ENCODE assay signal across 8 cellular contexts in genomic region chr3:152322756-152323155, GRCh38. TPM values are rescaled to one million over a fixed set of nuclear protein-coding genes. Genes with fewer than 3 reads are reported as not detected.
DNase-seq lines count a peak whose midpoint lies in the region; ATAC-seq and TF ChIP-seq lines count a peak whose summit lies in the region.

No MANE protein-coding gene starts in this region.

- H3K9me2 ChIP-seq in SK-N-SH = no peaks in the 10 kb centered on the region

- no peak overlapping the region for H3K4me2 ChIP-seq in SK-N-SH

- no peak overlapping the region for H2AFZ ChIP-seq in SK-N-SH (ENCODE audit: low read depth)

- 15% methylated on average over 1 of the region's 1 CpG for WGBS in right cardiac atrium
- WGBS in transverse colon (ENCODE audit: low coverage in 1 of 2), 2 donors = 17% methylated on average over 1 of the region's 1 CpG; no CpG with 5 or more reads in 1 of the 2 donors
- WGBS in SK-N-SH (ENCODE audit: low lambda C conversion rate) = 92% methylated on average over 1 of the region's 1 CpG

- in situ Hi-C loops in transverse colon (cut with MboI; ENCODE audit: low pct_ligation_motif_present in 1 of 4, low pct_unique_long_range_greater_than_20kb in 1 of 4, low sequenced_read_pairs in 3 of 4) = no loop called here

- no peak overlapping the region for H3K9ac ChIP-seq in SK-N-SH

- intact Hi-C loops in Right ventricle myocardium superior (cut with DNase I) (no loop called here), right cardiac atrium (cut with DNase I) (loop anchor here in 2 of 4 donors (10.0 kb wide), 2 partner anchors 48 to 58 kb away; partner anchors contain the start of gene MBNL1 (in 1 of the 2)), dorsolateral prefrontal cortex (cut with DNase I) (no loop called here), transverse colon (cut with DNase I; ENCODE audit: low total_unique reads) (no loop called here)

- peaks cover 35% of the 10 kb centered on the region for H4K20me1 ChIP-seq in SK-N-SH (ENCODE audit: insufficient read depth)

- POLR2A ChIA-PET in SK-N-SH (lab: Yijun Ruan, JAX) = no interaction called here

- H3K4me1 ChIP-seq in right cardiac atrium (ENCODE audit: control insufficient read depth, insufficient read depth, low read length) = peaks cover 4% of the 10 kb centered on the region
- H3K4me1 ChIP-seq in transverse colon = peaks cover 24 to 64% (median 30%) of the 10 kb centered on the region in 4 donors
- peaks cover 15 to 38% of the 10 kb centered on the region in 2 experiments for H3K4me1 ChIP-seq in SK-N-SH (ENCODE audit: control insufficient read depth in 1 of 2, insufficient read depth in 2 of 2, low read depth in 1 of 2, low read length in 1 of 2)

- TF ChIP-seq EP300 in transverse colon (IDR thresholded peaks at IDR 0.05; ENCODE audit: low read depth) (no peak), SK-N-SH (IDR thresholded peaks at IDR 0.05; ENCODE audit: borderline replicate concordance in 1 of 2, low read depth in 1 of 2, low read length in 1 of 2) (no peak)

- CTCF ChIA-PET in SK-N-SH (lab: Yijun Ruan, JAX) = interaction anchor here (1.1 kb wide), 1 partner anchor 121 kb away, joined by 3 read pairs; no protein-coding TSS in a partner anchor

- H3K79me2 ChIP-seq in SK-N-SH (ENCODE audit: insufficient read depth) = peaks cover 97% of the 10 kb centered on the region

- ATAC-seq in Right ventricle myocardium superior (ENCODE audit: poor library complexity) (peak; percentile 41), right cardiac atrium (no peak), HG03460 (IDR thresholded peaks at IDR 0.05; ENCODE audit: unreplicated experiment) (peak; percentile 75)

- peaks cover 45% of the 10 kb centered on the region for H3F3A ChIP-seq in SK-N-SH (replicated peaks; ENCODE audit: insufficient read depth)

- H3K27me3 ChIP-seq in right cardiac atrium (ENCODE audit: control insufficient read depth, insufficient read depth) (no peaks in the 10 kb centered on the region), dorsolateral prefrontal cortex (no peaks in the 10 kb centered on the region), transverse colon (no peaks in the 10 kb centered on the region), SK-N-SH (ENCODE audit: insufficient read depth) (no peaks in the 10 kb centered on the region)

- H3K9me3 ChIP-seq in right cardiac atrium (ENCODE audit: control insufficient read depth, low read length) (no peaks in the 10 kb centered on the region), transverse colon (no peaks in the 10 kb centered on the region), SK-N-SH (0 out of 2 replicates have a peak, but pooled peaks cover 7% of the 10 kb centered on the region)

- H3K27ac ChIP-seq in right cardiac atrium (ENCODE audit: low read length) (no peak overlapping the region), dorsolateral prefrontal cortex (peak overlapping the region in 57 of 59 donors; percentile 2 to 85 (median 67)), transverse colon (peak overlapping the region; percentile 51 to 67 (median 60)), SK-N-SH (ENCODE audit: low read depth in 2 of 2, low read length in 1 of 2) (0 out of 4 replicates have a peak overlapping the region, but pooled peaks of 1 of the 2 experiments have one; percentile 5)

- DNase-seq in Right ventricle myocardium superior (no peak), right cardiac atrium (no peak), dorsolateral prefrontal cortex (no peak), transverse colon (no peak), SK-N-SH (no peak), NCI-H69 (lab: John Stamatoyannopoulos, UW) (no peak), NCI-H187 treated with DMSO at 0.1 percent for 48 hours (lab: John Stamatoyannopoulos, UW) (no peak)

- TF ChIP-seq RAD21 in SK-N-SH (IDR thresholded peaks at IDR 0.05; ENCODE audit: low read length) = no peak

- no peak for TF ChIP-seq POLR2A in transverse colon (IDR thresholded peaks at IDR 0.05)

- H3K4me3 ChIP-seq in right cardiac atrium (ENCODE audit: low read length) (no peak overlapping the region), dorsolateral prefrontal cortex (peak overlapping the region in 34 of 59 donors; percentile 1 to 46 (median 26)), transverse colon (no peak overlapping the region), SK-N-SH (ENCODE audit: low read depth in 2 of 2, low read length in 1 of 2) (no peak overlapping the region)

- H3K36me3 ChIP-seq in transverse colon = no peaks in the 10 kb centered on the region
- H3K36me3 ChIP-seq in SK-N-SH (replicated peaks in 1 of 2; ENCODE audit: control insufficient read depth in 1 of 2, insufficient read depth in 2 of 2, low read length in 1 of 2) = peaks cover 0 to 52% of the 10 kb centered on the region in 2 experiments

- TF ChIP-seq CTCF in dorsolateral prefrontal cortex (IDR thresholded peaks at IDR 0.05 in 54 of 56, conservative IDR thresholded peaks at IDR 0.05 in 2 of 56; ENCODE audit: low read depth in 1 of 56, partially characterized antibody in 56 of 56) (no peak), transverse colon (IDR thresholded peaks at IDR 0.05) (no peak), SK-N-SH (IDR thresholded peaks at IDR 0.05) (no peak)

TF ChIP-seq in SK-N-SH, 30 proteins besides CTCF, POLR2A, EP300 and RAD21:
- TF ChIP-seq YY1 (IDR thresholded peaks at IDR 0.05; ENCODE audit: low read depth) (no peak), RCOR1 (IDR thresholded peaks at IDR 0.05; ENCODE audit: low read length) (no peak), FOSL2 (IDR thresholded peaks at IDR 0.05; ENCODE audit: borderline replicate concordance, low read depth) (no peak), ZBTB33 (IDR thresholded peaks at IDR 0.05; ENCODE audit: borderline replicate concordance, low read depth) (no peak), MEF2A (IDR thresholded peaks at IDR 0.05; ENCODE audit: borderline replicate concordance, low read depth) (no peak), NRF1 (IDR thresholded peaks at IDR 0.05; ENCODE audit: low read depth, low read length) (no peak), USF2 (IDR thresholded peaks at IDR 0.05; ENCODE audit: borderline replicate concordance, low read depth, low read length) (no peak), TEAD4 (IDR thresholded peaks at IDR 0.05; ENCODE audit: borderline replicate concordance, insufficient read depth) (no peak), SMC3 (IDR thresholded peaks at IDR 0.05; ENCODE audit: low read depth, low read length) (no peak), FOXJ3 (CRISPR knock-in tag; IDR thresholded peaks at IDR 0.05) (no peak), NFIC (IDR thresholded peaks at IDR 0.05; ENCODE audit: borderline replicate concordance) (no peak), FOXM1 (IDR thresholded peaks at IDR 0.05; ENCODE audit: low read depth) (no peak), MAX (IDR thresholded peaks at IDR 0.05; ENCODE audit: low read depth) (no peak), SIN3A (IDR thresholded peaks at IDR 0.05; ENCODE audit: borderline replicate concordance, low read depth, low read length) (no peak), GATA2 (CRISPR knock-in tag; IDR thresholded peaks at IDR 0.05) (no peak), TCF12 (IDR thresholded peaks at IDR 0.05) (no peak), JUND (IDR thresholded peaks at IDR 0.05) (no peak)

RNA-seq across cellular contexts. Expression of gene MBNL1, which starts 54.0 kb away (rescaled TPM):
- total RNA-seq in Right ventricle myocardium superior (182 TPM), right cardiac atrium (100 to 1,000 TPM; 142 to 160 (median 154) TPM), dorsolateral prefrontal cortex (100 to 1,000 TPM; 106 to 168 (median 132) TPM), transverse colon (100 to 1,000 TPM; 232 to 658 (median 509) TPM)
- polyA plus RNA-seq in right cardiac atrium (52.7 TPM), SK-N-SH (2012; rRNA removed) (44.3 and 65.1 TPM in 2 replicates)
- polyA plus RNA-seq in SK-N-SH (2012; cell fraction: cytosol; rRNA removed) = 53.4 and 63.3 TPM in 2 replicates
- polyA plus RNA-seq in SK-N-SH (2012; cell fraction: nucleus; rRNA removed) = 56.9 and 69.6 TPM in 2 replicates

Comparison
In these comparisons a context has a peak if more than half of its experiments do, and no peak if none do; other contexts are left out.
1. ATAC-seq: peak in Right ventricle myocardium superior (single experiment) and HG03460 (single experiment); none in right cardiac atrium (0 of 2).
2. H3K4me3 ChIP-seq: peak in dorsolateral prefrontal cortex (34 of 59); none in right cardiac atrium (single experiment), transverse colon (0 of 4) and SK-N-SH (0 of 2).